In the genomic region with DNA sequence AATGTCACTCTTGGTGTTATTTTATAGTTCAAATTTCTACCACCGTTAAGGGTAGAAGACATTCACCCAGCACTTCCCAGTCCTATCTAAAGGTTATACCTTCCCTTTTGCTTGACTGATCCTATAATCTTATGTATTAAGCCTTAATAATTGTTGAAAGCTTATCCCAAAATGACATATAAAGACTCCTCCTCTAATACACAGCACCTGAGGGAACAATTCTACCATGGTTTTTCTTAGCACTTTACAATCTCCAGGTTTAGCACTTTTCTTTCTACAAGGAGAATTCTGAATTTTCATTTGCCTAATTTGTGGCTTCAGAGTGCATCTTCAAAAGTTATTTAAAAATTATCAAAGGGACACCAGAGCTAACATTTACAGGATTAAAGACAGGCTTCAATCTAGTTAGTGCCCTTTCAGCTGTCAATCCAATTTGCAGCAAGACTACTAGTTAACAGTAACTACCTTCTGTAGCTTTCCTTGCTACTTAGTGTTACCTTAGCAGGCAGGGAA, we compare ENCODE assay signal across 22 cellular contexts. TPM values are rescaled to one million over a fixed set of nuclear protein-coding genes. Genes with fewer than 3 reads are reported as not detected.
DNase-seq lines count a peak whose midpoint lies in the region; ATAC-seq, FAIRE-seq and TF ChIP-seq lines count a peak whose summit lies in the region.
"Had no signal": no experiment of that assay in that cellular context is flagged by ENCODE, and none has a peak within 500 bp of the region (broad histone marks: within the 10 kb centered on the region; RNA-seq: fewer than 3 reads in every experiment).

No MANE protein-coding gene starts in this region.

- no peak for TF ChIP-seq CTCF in WTC11 (IDR thresholded peaks at IDR 0.05)
- TF ChIP-seq CTCF in A673 (conservative IDR thresholded peaks at IDR 0.05; ENCODE audit: low read depth, low read length): no peak

- no peaks in the 10 kb centered on the region for H3K9me3 ChIP-seq in CD8-positive, alpha-beta memory T cell (ENCODE audit: low read length)
- no peaks in the 10 kb centered on the region for H3K9me3 ChIP-seq in A673 (ENCODE audit: low read depth, low read length, poor library complexity, severe bottlenecking)
- H3K9me3 ChIP-seq: body of pancreas, neutrophil, SJSA1, testis had no signal

- H3K27me3 Mint-ChIP-seq in CD8-positive, alpha-beta memory T cell: no peaks in the 10 kb centered on the region
- no peaks in the 10 kb centered on the region for H3K27me3 Mint-ChIP-seq in WTC11 (ENCODE audit: low read depth)
- no peaks in the 10 kb centered on the region for H3K27me3 Mint-ChIP-seq in memory B cell
- H3K27me3 Mint-ChIP-seq: stimulated activated naive B cell treated with anti-CD40 and anti-IgM and Interleukin-4, amounts not matched to agents 10 μg/mL and 1 μg/mL and 100 μg/mL, for 72 hours had no signal

- no peaks in the 10 kb centered on the region for H3K27me3 ChIP-seq in CD8-positive, alpha-beta memory T cell (ENCODE audit: insufficient read depth, low read length, poor library complexity, severe bottlenecking)
- H3K27me3 ChIP-seq in A673 (replicated peaks; ENCODE audit: insufficient read depth, low read depth, low read length, poor library complexity): no peaks in the 10 kb centered on the region
- H3K27me3 ChIP-seq: body of pancreas, neutrophil, SJSA1, testis had no signal

- H3K4me3 ChIP-seq in CD8-positive, alpha-beta memory T cell (ENCODE audit: low read length): no peak overlapping the region
- H3K4me3 ChIP-seq in A673 (ENCODE audit: low read depth, low read length, poor library complexity, severe bottlenecking): no peak overlapping the region
- H3K4me3 ChIP-seq: body of pancreas, lung, SJSA1, skin epidermis, testis had no signal

- DNase-seq in CD8-positive, alpha-beta memory T cell: no peak
- DNase-seq in H54 (ENCODE audit: insufficient read length, low spot score) (no peak), WTC11 (ENCODE audit: low spot score) (no peak), memory B cell (ENCODE audit: low spot score in 2 of 2) (no peak), A673 (ENCODE audit: low spot score) (no peak), NCI-H1417 treated with DMSO at 0.1 percent for 48 hours (lab: John Stamatoyannopoulos, UW) (no peak)
- DNase-seq: activated CD4-positive, alpha-beta T cell treated with anti-CD3 and anti-CD28 coated beads, Interleukin-2, amount 50 U/mL, for 4 hours; activated T-cell treated with anti-CD3 and anti-CD28 coated beads, Interleukin-2, amount 50 U/mL, for 4 hours; body of pancreas; CD8-positive, alpha-beta T cell; GOT3; IMR-90; stimulated activated CD4-positive, alpha-beta T cell treated with anti-CD3 and anti-CD28 coated beads, Interleukin-2, amount 100 ng/mL, for 24 hours; stimulated activated naive B cell treated with anti-CD40 and anti-IgM and Interleukin-4, amounts not matched to agents 10 μg/mL and 1 μg/mL and 100 μg/mL, for 72 hours; testis had no signal

- peaks cover 40 to 64% (median 55%) of the 10 kb centered on the region in 3 donors for H3K4me1 Mint-ChIP-seq in CD8-positive, alpha-beta memory T cell
- peaks cover 42% of the 10 kb centered on the region for H3K4me1 Mint-ChIP-seq in WTC11
- peaks cover 22% of the 10 kb centered on the region for H3K4me1 Mint-ChIP-seq in memory B cell

- ATAC-seq in WTC11 (no peak), memory B cell (ENCODE audit: low read depth) (no peak), HG02970 (IDR thresholded peaks at IDR 0.05; ENCODE audit: low FRiP score, unreplicated experiment) (no peak)
- ATAC-seq: body of pancreas; CD8-positive, alpha-beta T cell; stimulated activated naive B cell treated with anti-CD40 and anti-IgM and Interleukin-4, amounts not matched to agents 10 μg/mL and 1 μg/mL and 100 μg/mL, for 72 hours had no signal

- H3K27ac ChIP-seq in CD8-positive, alpha-beta memory T cell (ENCODE audit: low read depth, low read length): no peak overlapping the region
- no peak overlapping the region for H3K27ac ChIP-seq in A673 (ENCODE audit: low read depth, low read length, poor library complexity, severe bottlenecking)
- H3K27ac ChIP-seq: body of pancreas, neutrophil, SJSA1, skin epidermis, testis, VCaP had no signal

- POLR2A ChIA-PET in CD8-positive, alpha-beta memory T cell (lab: Charles Lee): interaction anchor here (2.2 kb wide), 1 partner anchor 10 kb away, joined by 8 read pairs; a partner anchor contains a TSS
- POLR2A ChIA-PET in WTC11 (lab: Charles Lee) (interaction anchor here (0.9 kb wide), 1 partner anchor 9 kb away, joined by 3 read pairs; a partner anchor contains a TSS), A673 (lab: Charles Lee; ENCODE audit: low non-redundant PET) (no interaction called here)

- H3K9me3 Mint-ChIP-seq in CD8-positive, alpha-beta memory T cell: no peaks in the 10 kb centered on the region
- H3K9me3 Mint-ChIP-seq in WTC11 (no peaks in the 10 kb centered on the region), memory B cell (no peaks in the 10 kb centered on the region)
- H3K9me3 Mint-ChIP-seq: activated T-cell treated with anti-CD3 and anti-CD28 coated beads, Interleukin-2, amount 50 U/mL, for 4 hours; CD8-positive, alpha-beta T cell; stimulated activated naive B cell treated with anti-CD40 and anti-IgM and Interleukin-4, amounts not matched to agents 10 μg/mL and 1 μg/mL and 100 μg/mL, for 72 hours had no signal

- no peak for TF ChIP-seq POLR2A in H54 (IDR thresholded peaks at IDR 0.05; ENCODE audit: low read depth, low read length)

- BruUV-seq in A673 (replicated peaks; lab: Mats Ljungman, UMichigan): no TSS peak

- CTCF ChIA-PET in CD8-positive, alpha-beta memory T cell (lab: Charles Lee): interaction anchor here (1.0 to 7.5 kb wide), 10 partner anchors 15 to 166 kb away, joined by 3 to 54 read pairs (median 4); no protein-coding TSS in a partner anchor
- CTCF ChIA-PET in WTC11 (lab: Charles Lee): interaction anchor here (2.0 to 11.1 kb wide), 4 partner anchors 11 to 140 kb away, joined by 7 to 207 read pairs (median 11); no protein-coding TSS in a partner anchor
- CTCF ChIA-PET in A673 (lab: Charles Lee): no interaction called here

- no peak overlapping the region for H3K4me3 Mint-ChIP-seq in CD8-positive, alpha-beta memory T cell
- H3K4me3 Mint-ChIP-seq in WTC11 (no peak overlapping the region), memory B cell (no peak overlapping the region)
- H3K4me3 Mint-ChIP-seq: activated T-cell treated with anti-CD3 and anti-CD28 coated beads, Interleukin-2, amount 50 U/mL, for 4 hours; CD8-positive, alpha-beta T cell; stimulated activated naive B cell treated with anti-CD40 and anti-IgM and Interleukin-4, amounts not matched to agents 10 μg/mL and 1 μg/mL and 100 μg/mL, for 72 hours had no signal

- peaks cover 6% of the 10 kb centered on the region for H3K36me3 ChIP-seq in CD8-positive, alpha-beta memory T cell (ENCODE audit: insufficient read depth, low read length)
- H3K36me3 ChIP-seq in A673 (ENCODE audit: insufficient read depth, low read length, poor library complexity, severe bottlenecking): peaks cover 65% of the 10 kb centered on the region

- H3K27ac Mint-ChIP-seq in CD8-positive, alpha-beta memory T cell: peak overlapping the region in 5 of 8 donors; percentile 10 to 70 (median 35)
- peak overlapping the region; percentile 55; the same call in 1 of the 2 replicates for H3K27ac Mint-ChIP-seq in WTC11
- peak overlapping the region; percentile 31 for H3K27ac Mint-ChIP-seq in memory B cell

- intact Hi-C loops in A673 (cut with micrococcal nuclease; ENCODE audit: unreplicated experiment): no loop called here

- peaks cover 0 to 35% (median 4%) of the 10 kb centered on the region in 3 donors for H3K36me3 Mint-ChIP-seq in CD8-positive, alpha-beta memory T cell
- H3K36me3 Mint-ChIP-seq in WTC11 (peaks cover 29% of the 10 kb centered on the region), memory B cell (peaks cover 5% of the 10 kb centered on the region)

- H3K4me1 ChIP-seq in CD8-positive, alpha-beta memory T cell (ENCODE audit: insufficient read depth, low read length): peaks cover 24% of the 10 kb centered on the region
- peaks cover 43% of the 10 kb centered on the region for H3K4me1 ChIP-seq in A673 (ENCODE audit: insufficient read depth, low read length, poor library complexity, severe bottlenecking)

- FAIRE-seq in H54 (lab: Jason Lieb, UNC): peak; percentile 81
- FAIRE-seq: RCC 7860 had no signal

TF ChIP-seq in WTC11, 78 proteins besides CTCF, POLR2A, EP300 and RAD21:
- TF ChIP-seq, protein P1, sequence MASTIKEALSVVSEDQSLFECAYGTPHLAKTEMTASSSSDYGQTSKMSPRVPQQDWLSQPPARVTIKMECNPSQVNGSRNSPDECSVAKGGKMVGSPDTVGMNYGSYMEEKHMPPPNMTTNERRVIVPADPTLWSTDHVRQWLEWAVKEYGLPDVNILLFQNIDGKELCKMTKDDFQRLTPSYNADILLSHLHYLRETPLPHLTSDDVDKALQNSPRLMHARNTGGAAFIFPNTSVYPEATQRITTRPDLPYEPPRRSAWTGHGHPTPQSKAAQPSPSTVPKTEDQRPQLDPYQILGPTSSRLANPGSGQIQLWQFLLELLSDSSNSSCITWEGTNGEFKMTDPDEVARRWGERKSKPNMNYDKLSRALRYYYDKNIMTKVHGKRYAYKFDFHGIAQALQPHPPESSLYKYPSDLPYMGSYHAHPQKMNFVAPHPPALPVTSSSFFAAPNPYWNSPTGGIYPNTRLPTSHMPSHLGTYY (CRISPR knock-in tag; IDR thresholded peaks at IDR 0.05): no peak

RNA-seq across cellular contexts. Expression of a gene that starts 8.8 kb away (rescaled TPM):
- 100 to 1,000 TPM; 469 to 492 TPM for total RNA-seq in CD8-positive, alpha-beta memory T cell
- 50.6 TPM for polyA plus RNA-seq in CD8-positive, alpha-beta memory T cell
- total RNA-seq in WTC11 (2021) (349 to 387 TPM (median 366 TPM) in 3 replicates), A673 (2021) (491 and 512 TPM in 2 replicates)

RNA-seq across cellular contexts. Expression of a gene that starts 10.2 kb away (rescaled TPM):
- 10 to 100 TPM; 29.1 to 29.5 TPM for total RNA-seq in CD8-positive, alpha-beta memory T cell
- polyA plus RNA-seq in CD8-positive, alpha-beta memory T cell: 50.8 TPM
- total RNA-seq in WTC11 (2021): 43.1 to 43.8 TPM (median 43.3 TPM) in 3 replicates
- total RNA-seq in A673 (2021): 75.7 and 77.7 TPM in 2 replicates

RNA-seq across cellular contexts. Expression of a gene that starts 43.1 kb away (rescaled TPM):
- under 1 TPM; 0.33 to 0.73 TPM for total RNA-seq in CD8-positive, alpha-beta memory T cell
- not detected for polyA plus RNA-seq in CD8-positive, alpha-beta memory T cell
- 6.5 to 12.2 TPM (median 9.4 TPM) in 3 replicates for total RNA-seq in WTC11 (2021)
- 53.5 and 55.6 TPM in 2 replicates for total RNA-seq in A673 (2021)
